In genomic region chr2:70779911-70780580, GRCh38 we compare ENCODE assay signal across 1 cellular context.
A peak's percentile ranks its signal among the peaks of the same experiment; 100 is the strongest.
TF ChIP-seq lines count a peak whose summit lies in the region.

No MANE protein-coding gene starts in this region.

TF ChIP-seq in K562, 482 proteins besides CTCF, POLR2A, EP300 and RAD21:
- TF ChIP-seq PBX2 (CRISPR knock-in tag; IDR thresholded peaks at IDR 0.05; ENCODE audit: low read depth): no peak
- TF ChIP-seq PBX2 (tag; conservative IDR thresholded peaks at IDR 0.05; ENCODE audit: low read depth): 0 out of 2 replicates have a peak, but pooled peaks have one; percentile 35
- TF ChIP-seq, protein P1, sequence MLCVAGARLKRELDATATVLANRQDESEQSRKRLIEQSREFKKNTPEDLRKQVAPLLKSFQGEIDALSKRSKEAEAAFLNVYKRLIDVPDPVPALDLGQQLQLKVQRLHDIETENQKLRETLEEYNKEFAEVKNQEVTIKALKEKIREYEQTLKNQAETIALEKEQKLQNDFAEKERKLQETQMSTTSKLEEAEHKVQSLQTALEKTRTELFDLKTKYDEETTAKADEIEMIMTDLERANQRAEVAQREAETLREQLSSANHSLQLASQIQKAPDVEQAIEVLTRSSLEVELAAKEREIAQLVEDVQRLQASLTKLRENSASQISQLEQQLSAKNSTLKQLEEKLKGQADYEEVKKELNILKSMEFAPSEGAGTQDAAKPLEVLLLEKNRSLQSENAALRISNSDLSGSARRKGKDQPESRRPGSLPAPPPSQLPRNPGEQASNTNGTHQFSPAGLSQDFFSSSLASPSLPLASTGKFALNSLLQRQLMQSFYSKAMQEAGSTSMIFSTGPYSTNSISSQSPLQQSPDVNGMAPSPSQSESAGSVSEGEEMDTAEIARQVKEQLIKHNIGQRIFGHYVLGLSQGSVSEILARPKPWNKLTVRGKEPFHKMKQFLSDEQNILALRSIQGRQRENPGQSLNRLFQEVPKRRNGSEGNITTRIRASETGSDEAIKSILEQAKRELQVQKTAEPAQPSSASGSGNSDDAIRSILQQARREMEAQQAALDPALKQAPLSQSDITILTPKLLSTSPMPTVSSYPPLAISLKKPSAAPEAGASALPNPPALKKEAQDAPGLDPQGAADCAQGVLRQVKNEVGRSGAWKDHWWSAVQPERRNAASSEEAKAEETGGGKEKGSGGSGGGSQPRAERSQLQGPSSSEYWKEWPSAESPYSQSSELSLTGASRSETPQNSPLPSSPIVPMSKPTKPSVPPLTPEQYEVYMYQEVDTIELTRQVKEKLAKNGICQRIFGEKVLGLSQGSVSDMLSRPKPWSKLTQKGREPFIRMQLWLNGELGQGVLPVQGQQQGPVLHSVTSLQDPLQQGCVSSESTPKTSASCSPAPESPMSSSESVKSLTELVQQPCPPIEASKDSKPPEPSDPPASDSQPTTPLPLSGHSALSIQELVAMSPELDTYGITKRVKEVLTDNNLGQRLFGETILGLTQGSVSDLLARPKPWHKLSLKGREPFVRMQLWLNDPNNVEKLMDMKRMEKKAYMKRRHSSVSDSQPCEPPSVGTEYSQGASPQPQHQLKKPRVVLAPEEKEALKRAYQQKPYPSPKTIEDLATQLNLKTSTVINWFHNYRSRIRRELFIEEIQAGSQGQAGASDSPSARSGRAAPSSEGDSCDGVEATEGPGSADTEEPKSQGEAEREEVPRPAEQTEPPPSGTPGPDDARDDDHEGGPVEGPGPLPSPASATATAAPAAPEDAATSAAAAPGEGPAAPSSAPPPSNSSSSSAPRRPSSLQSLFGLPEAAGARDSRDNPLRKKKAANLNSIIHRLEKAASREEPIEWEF (CRISPR knock-in tag; IDR thresholded peaks at IDR 0.05): no peak
